1 cellular context compared by ENCODE assay signal in the genomic region with DNA sequence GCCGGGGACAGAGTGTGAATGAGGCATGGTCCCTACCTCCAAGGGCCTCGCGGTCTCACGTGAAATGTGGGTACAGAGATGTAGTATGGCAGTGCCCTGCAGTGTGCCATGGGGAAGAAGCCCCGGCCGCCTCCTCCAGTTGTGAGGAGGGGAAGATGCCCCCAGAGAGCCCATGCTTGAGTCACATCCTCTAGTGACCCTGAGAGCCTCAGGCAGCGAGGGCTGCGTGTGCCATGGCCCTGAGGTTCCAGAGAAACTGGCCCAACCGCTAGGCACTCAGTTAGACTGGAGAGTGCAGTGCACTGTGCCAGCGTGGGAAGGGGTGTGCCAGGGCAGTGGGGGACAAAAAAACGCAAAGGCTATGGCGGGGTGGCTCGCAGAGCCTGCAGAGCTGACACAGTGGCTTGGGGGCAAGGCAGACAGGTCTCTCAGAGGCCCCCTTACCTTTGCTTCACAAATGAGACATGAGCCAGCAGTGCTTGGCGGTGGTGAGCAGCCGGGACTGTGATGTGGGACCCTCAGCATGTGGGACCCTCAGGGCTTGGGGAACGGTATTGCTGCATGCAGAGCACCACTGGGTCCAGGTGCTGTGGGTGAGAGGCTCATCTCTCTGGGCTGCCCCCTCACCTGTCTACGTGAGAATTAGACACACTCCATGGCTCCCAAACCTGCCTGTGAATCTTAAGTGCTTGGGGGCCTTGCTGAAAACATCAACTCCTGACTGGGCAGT.
TF ChIP-seq lines count a peak whose summit lies in the region.

No MANE protein-coding gene starts in this region.

TF ChIP-seq in A549, 52 proteins besides CTCF, POLR2A, EP300 and RAD21 (continued from another document):
- TF ChIP-seq REST (IDR thresholded peaks at IDR 0.05), result no peak
- no peak for TF ChIP-seq HOXB13 (CRISPR knock-in tag; IDR thresholded peaks at IDR 0.05; ENCODE audit: low read depth)
